In genomic region chr17:80987941-80988461, GRCh38 we compare ENCODE assay signal across 1 cellular context.
TF ChIP-seq lines count a peak whose summit lies in the region.

No MANE protein-coding gene starts in this region.

TF ChIP-seq in WTC11, 78 proteins besides CTCF, POLR2A, EP300 and RAD21:
- no peak for TF ChIP-seq FOXJ3 (CRISPR knock-in tag; IDR thresholded peaks at IDR 0.05; ENCODE audit: borderline replicate concordance)
- no peak for TF ChIP-seq FOXP4 (CRISPR knock-in tag; IDR thresholded peaks at IDR 0.05)
- no peak for TF ChIP-seq GABPB1 (CRISPR knock-in tag; IDR thresholded peaks at IDR 0.05)
- TF ChIP-seq USF2 (CRISPR knock-in tag; IDR thresholded peaks at IDR 0.05), result 0 out of 2 replicates have a peak, but pooled peaks have one; percentile 27
- TF ChIP-seq E2F4 (CRISPR knock-in tag; IDR thresholded peaks at IDR 0.05; ENCODE audit: borderline replicate concordance, low read depth), result no peak
- TF ChIP-seq ZNF232 (CRISPR knock-in tag; IDR thresholded peaks at IDR 0.05), result no peak
- TF ChIP-seq, protein P1, sequence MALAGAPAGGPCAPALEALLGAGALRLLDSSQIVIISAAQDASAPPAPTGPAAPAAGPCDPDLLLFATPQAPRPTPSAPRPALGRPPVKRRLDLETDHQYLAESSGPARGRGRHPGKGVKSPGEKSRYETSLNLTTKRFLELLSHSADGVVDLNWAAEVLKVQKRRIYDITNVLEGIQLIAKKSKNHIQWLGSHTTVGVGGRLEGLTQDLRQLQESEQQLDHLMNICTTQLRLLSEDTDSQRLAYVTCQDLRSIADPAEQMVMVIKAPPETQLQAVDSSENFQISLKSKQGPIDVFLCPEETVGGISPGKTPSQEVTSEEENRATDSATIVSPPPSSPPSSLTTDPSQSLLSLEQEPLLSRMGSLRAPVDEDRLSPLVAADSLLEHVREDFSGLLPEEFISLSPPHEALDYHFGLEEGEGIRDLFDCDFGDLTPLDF (CRISPR knock-in tag; IDR thresholded peaks at IDR 0.05), result no peak
- TF ChIP-seq ZBTB21 (CRISPR knock-in tag; IDR thresholded peaks at IDR 0.05; ENCODE audit: borderline replicate concordance), result no peak
- TF ChIP-seq, protein P2, sequence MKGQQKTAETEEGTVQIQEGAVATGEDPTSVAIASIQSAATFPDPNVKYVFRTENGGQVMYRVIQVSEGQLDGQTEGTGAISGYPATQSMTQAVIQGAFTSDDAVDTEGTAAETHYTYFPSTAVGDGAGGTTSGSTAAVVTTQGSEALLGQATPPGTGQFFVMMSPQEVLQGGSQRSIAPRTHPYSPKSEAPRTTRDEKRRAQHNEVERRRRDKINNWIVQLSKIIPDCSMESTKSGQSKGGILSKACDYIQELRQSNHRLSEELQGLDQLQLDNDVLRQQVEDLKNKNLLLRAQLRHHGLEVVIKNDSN (CRISPR knock-in tag; IDR thresholded peaks at IDR 0.05), result peak; percentile 43; the same call in 1 of the 2 replicates
